In the genomic region with DNA sequence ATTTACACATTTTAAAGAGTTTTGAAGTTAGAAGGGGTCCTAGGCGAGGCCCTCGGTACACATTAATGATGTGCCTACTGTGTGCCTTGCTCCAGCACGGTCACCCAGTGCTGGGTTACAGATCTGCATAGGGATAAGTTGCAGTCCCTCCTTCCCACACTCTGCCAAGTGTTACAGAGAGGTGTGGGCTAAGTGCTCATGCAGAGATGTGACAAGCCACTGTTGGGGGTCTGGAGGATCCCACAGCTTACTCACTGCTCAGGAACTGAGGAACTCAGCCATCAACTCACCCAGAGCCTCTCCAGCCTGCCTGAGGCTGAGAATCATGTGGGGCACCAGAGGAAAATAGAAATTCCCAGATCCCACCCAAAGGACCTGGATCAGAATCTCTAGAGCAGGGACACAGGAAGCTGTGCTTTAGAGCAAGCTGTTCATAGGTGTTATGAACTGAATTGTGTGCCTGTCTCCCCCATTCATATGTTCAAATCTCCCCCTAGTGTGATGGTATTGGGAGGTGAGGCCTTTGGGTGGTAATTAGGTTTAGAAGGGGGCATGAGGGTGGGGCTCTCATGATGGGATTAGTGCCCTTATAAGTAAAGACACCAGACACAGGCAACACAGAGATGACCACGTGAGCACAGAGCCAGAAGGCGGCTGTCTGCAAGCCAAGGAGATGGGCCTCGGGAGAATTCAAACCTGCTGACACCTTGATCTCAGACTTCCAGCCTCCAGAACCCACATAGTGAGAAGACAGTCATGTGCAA, we compare ENCODE assay signal across 8 cellular contexts.
DNase-seq lines count a peak whose midpoint lies in the region; ATAC-seq and TF ChIP-seq lines count a peak whose summit lies in the region.

No MANE protein-coding gene starts in this region.

- H3K36me3 Mint-ChIP-seq in nephron progenitor cell (ENCODE audit: low read depth), result peaks cover 4% of the 10 kb centered on the region

- dilution Hi-C loops in IMR-90 (cut with HindIII; ENCODE audit: low sequenced_read_pairs, unreplicated experiment), result no loop called here

- H3K18ac ChIP-seq in IMR-90 (ENCODE audit: low read depth, low read length), result peak overlapping the region; percentile 74

- no peak for TF ChIP-seq RAD21 in IMR-90 (IDR thresholded peaks at IDR 0.05; ENCODE audit: low read length)

- peak overlapping the region; percentile 10; the same call in 1 of the 2 replicates for H2AK5ac ChIP-seq in IMR-90 (ENCODE audit: low read depth, low read length)

- ATAC-seq in GM21447 (IDR thresholded peaks at IDR 0.05; ENCODE audit: unreplicated experiment) (peak; percentile 13), IMR-90 (ENCODE audit: low read depth) (peak; percentile 16)

- 0 out of 2 replicates have a peak overlapping the region, but pooled peaks have one; percentile 13 for H3K23ac ChIP-seq in IMR-90 (ENCODE audit: low read depth, low read length)

- H3K14ac ChIP-seq in IMR-90 (replicated peaks; ENCODE audit: low read depth, low read length), result peak overlapping the region; percentile 12; the same call in 1 of the 2 replicates

- H3K27ac Mint-ChIP-seq in nephron progenitor cell, result no peak overlapping the region

- H3K27me3 Mint-ChIP-seq in nephron progenitor cell (ENCODE audit: low read depth, poor library complexity), result peaks cover 14% of the 10 kb centered on the region

- no peak for TF ChIP-seq POLR2A in IMR-90 (IDR thresholded peaks at IDR 0.05; ENCODE audit: low read depth, low read length)

- H3K27ac ChIP-seq in IMR-90 (ENCODE audit: insufficient read depth, low read length), result peak overlapping the region; percentile 89; the same call in 1 of the 2 replicates

- no peaks in the 10 kb centered on the region for H4K20me1 ChIP-seq in IMR-90 (ENCODE audit: insufficient read depth, low read length)

- CTCF ChIA-PET in IMR-90 (lab: Yijun Ruan, JAX), result no interaction called here

- peak overlapping the region; percentile 58 for H4K5ac ChIP-seq in IMR-90 (ENCODE audit: low read depth, low read length)

- BruUV-seq in IMR-90 (replicated peaks; lab: Mats Ljungman, UMichigan), result no TSS peak

- peak overlapping the region; percentile 17 to 54; a peak in 1 of 4 replicates for H4K8ac ChIP-seq in IMR-90 (ENCODE audit: low read depth in 2 of 2, low read length in 2 of 2)

- H3K56ac ChIP-seq in IMR-90 (ENCODE audit: extremely low read depth, insufficient read depth, low read length), result no peak overlapping the region

- peaks cover 4% of the 10 kb centered on the region; the same call in 1 of the 2 replicates for H3K9me1 ChIP-seq in IMR-90 (ENCODE audit: insufficient read depth, low read length)

- in situ Hi-C loops in IMR-90 (cut with MboI; ENCODE audit: low sequenced_read_pairs), result no loop called here

- peak overlapping the region; percentile 16; the same call in 1 of the 2 replicates for H2BK20ac ChIP-seq in IMR-90 (ENCODE audit: low read depth, low read length)

- H3K36me3 ChIP-seq in IMR-90 (ENCODE audit: control insufficient read depth, insufficient read depth, low read length), result no peaks in the 10 kb centered on the region

- no peak overlapping the region for H2BK15ac ChIP-seq in IMR-90 (ENCODE audit: low read depth, low read length)

- DNase-seq in AG09309 (ENCODE audit: low read depth), result no peak
- DNase-seq in IMR-90, result peak; percentile 12
- peak; percentile 13 for DNase-seq in kidney tubule cell (ENCODE audit: low spot score)
- DNase-seq in NCI-H748 treated with DMSO at 0.1 percent for 48 hours (lab: John Stamatoyannopoulos, UW), result no peak
- no peak for DNase-seq in NCI-H1930 (lab: John Stamatoyannopoulos, UW)
- DNase-seq in AG08396 (ENCODE audit: low spot score), result no peak
- no peak for DNase-seq in nephron progenitor cell

- no peaks in the 10 kb centered on the region for H3K79me1 ChIP-seq in IMR-90 (ENCODE audit: low read depth in 1 of 2, low read length in 2 of 2)

- peak overlapping the region; percentile 61 for H2BK120ac ChIP-seq in IMR-90 (ENCODE audit: low read depth, low read length)

- peak overlapping the region; percentile 73; the same call in 1 of the 2 replicates for H3K9ac ChIP-seq in IMR-90 (ENCODE audit: low read depth, low read length)

- peaks cover 52% of the 10 kb centered on the region for H3K4me1 Mint-ChIP-seq in nephron progenitor cell

- H3K4ac ChIP-seq in IMR-90 (ENCODE audit: low read depth, low read length), result peak overlapping the region; percentile 39; the same call in 1 of the 2 replicates

- TF ChIP-seq CTCF in AG09309 (IDR thresholded peaks at IDR 0.05; ENCODE audit: control insufficient read depth, insufficient read depth, low read depth, low read length, missing control alignments) (no peak), IMR-90 (conservative IDR thresholded peaks at IDR 0.05; ENCODE audit: low read depth, low read length) (no peak), nephron progenitor cell (IDR thresholded peaks at IDR 0.05) (no peak)

- H3K4me3 ChIP-seq in AG09309 (ENCODE audit: control insufficient read depth, low read depth, low read length) (peak overlapping the region; percentile 3; the same call in 1 of the 2 replicates), IMR-90 (ENCODE audit: insufficient read depth, low read depth, low read length) (peak overlapping the region; percentile 35)

- H2AFZ ChIP-seq in IMR-90 (replicated peaks; ENCODE audit: low read length, poor library complexity), result peak overlapping the region; percentile 33

- H3K4me3 Mint-ChIP-seq in nephron progenitor cell, result no peak overlapping the region

- peak overlapping the region; percentile 84 for H3K4me2 ChIP-seq in IMR-90 (ENCODE audit: low read depth, low read length)

- no peak overlapping the region for H2AK9ac ChIP-seq in IMR-90 (replicated peaks; ENCODE audit: low read depth, low read length, poor library complexity)

- intact Hi-C loops in IMR-90 (cut with micrococcal nuclease), result loop anchor here (10.0 kb wide), 1 partner anchor 633 kb away; no protein-coding TSS in a partner anchor

- H2BK5ac ChIP-seq in IMR-90 (ENCODE audit: low read depth, low read length, poor library complexity, severe bottlenecking), result peak overlapping the region; percentile 51

- POLR2A ChIA-PET in IMR-90 (lab: Charles Lee; ENCODE audit: unreplicated experiment), result no interaction called here

- H3K27me3 ChIP-seq in IMR-90 (ENCODE audit: control insufficient read depth, insufficient read depth, low read length), result peaks cover 25% of the 10 kb centered on the region

- H4K91ac ChIP-seq in IMR-90 (ENCODE audit: insufficient read depth, low read depth, low read length), result peak overlapping the region; percentile 16

- H3K9me3 Mint-ChIP-seq in nephron progenitor cell, result peaks cover 14% of the 10 kb centered on the region

- 0% methylated on average over 2 of the region's 6 CpGs; no CpG with 5 or more reads in 1 of the 2 experiments for WGBS in IMR-90 (ENCODE audit: extremely low coverage in 2 of 2, insufficient read length in 1 of 2), 2 experiments

- H3K4me1 ChIP-seq in IMR-90 (ENCODE audit: control insufficient read depth, insufficient read depth, low read length), result peaks cover 29% of the 10 kb centered on the region

- H3K9me3 ChIP-seq in IMR-90 (ENCODE audit: control insufficient read depth, insufficient read depth, low read length), result peaks cover 3% of the 10 kb centered on the region; the same call in 1 of the 2 replicates

TF ChIP-seq in IMR-90, 13 proteins besides CTCF, POLR2A, EP300 and RAD21:
- TF ChIP-seq RFX5 (IDR thresholded peaks at IDR 0.05; ENCODE audit: low read depth, low read length) (no peak), MAFK (IDR thresholded peaks at IDR 0.05; ENCODE audit: low read depth, low read length) (no peak), FOS (IDR thresholded peaks at IDR 0.05; ENCODE audit: low read depth, low read length) (no peak), RCOR1 (IDR thresholded peaks at IDR 0.05; ENCODE audit: insufficient replicate concordance, low read length) (no peak), NFE2L2 (IDR thresholded peaks at IDR 0.05; ENCODE audit: low read depth, low read length) (no peak), CHD1 (IDR thresholded peaks at IDR 0.05; ENCODE audit: low read depth, low read length) (no peak), CEBPB (IDR thresholded peaks at IDR 0.05; ENCODE audit: low read depth, low read length) (no peak), MAZ (IDR thresholded peaks at IDR 0.05; ENCODE audit: borderline replicate concordance, low read depth, low read length) (no peak), SMC3 (IDR thresholded peaks at IDR 0.05; ENCODE audit: low read depth, low read length) (no peak), BHLHE40 (IDR thresholded peaks at IDR 0.05; ENCODE audit: low read depth, low read length) (no peak), MXI1 (IDR thresholded peaks at IDR 0.05; ENCODE audit: borderline replicate concordance, low read depth, low read length) (no peak)
- TF ChIP-seq, protein P1, sequence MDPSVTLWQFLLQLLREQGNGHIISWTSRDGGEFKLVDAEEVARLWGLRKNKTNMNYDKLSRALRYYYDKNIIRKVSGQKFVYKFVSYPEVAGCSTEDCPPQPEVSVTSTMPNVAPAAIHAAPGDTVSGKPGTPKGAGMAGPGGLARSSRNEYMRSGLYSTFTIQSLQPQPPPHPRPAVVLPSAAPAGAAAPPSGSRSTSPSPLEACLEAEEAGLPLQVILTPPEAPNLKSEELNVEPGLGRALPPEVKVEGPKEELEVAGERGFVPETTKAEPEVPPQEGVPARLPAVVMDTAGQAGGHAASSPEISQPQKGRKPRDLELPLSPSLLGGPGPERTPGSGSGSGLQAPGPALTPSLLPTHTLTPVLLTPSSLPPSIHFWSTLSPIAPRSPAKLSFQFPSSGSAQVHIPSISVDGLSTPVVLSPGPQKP (IDR thresholded peaks at IDR 0.05; ENCODE audit: borderline replicate concordance, low read depth, low read length), result no peak
- TF ChIP-seq, protein P2, sequence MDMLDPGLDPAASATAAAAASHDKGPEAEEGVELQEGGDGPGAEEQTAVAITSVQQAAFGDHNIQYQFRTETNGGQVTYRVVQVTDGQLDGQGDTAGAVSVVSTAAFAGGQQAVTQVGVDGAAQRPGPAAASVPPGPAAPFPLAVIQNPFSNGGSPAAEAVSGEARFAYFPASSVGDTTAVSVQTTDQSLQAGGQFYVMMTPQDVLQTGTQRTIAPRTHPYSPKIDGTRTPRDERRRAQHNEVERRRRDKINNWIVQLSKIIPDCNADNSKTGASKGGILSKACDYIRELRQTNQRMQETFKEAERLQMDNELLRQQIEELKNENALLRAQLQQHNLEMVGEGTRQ (IDR thresholded peaks at IDR 0.05; ENCODE audit: low read depth, low read length), result no peak

Comparison
In these comparisons a context has a peak if more than half of its experiments do, and no peak if none do; other contexts are left out.
1. DNase-seq: peak in IMR-90 (single experiment) and kidney tubule cell (single experiment); none in AG09309 (single experiment), NCI-H748 treated with DMSO at 0.1 percent for 48 hours (single experiment), NCI-H1930 (0 of 2), AG08396 (single experiment) and nephron progenitor cell (single experiment).